ENCODE assay signal across 9 cellular contexts in the genomic region with DNA sequence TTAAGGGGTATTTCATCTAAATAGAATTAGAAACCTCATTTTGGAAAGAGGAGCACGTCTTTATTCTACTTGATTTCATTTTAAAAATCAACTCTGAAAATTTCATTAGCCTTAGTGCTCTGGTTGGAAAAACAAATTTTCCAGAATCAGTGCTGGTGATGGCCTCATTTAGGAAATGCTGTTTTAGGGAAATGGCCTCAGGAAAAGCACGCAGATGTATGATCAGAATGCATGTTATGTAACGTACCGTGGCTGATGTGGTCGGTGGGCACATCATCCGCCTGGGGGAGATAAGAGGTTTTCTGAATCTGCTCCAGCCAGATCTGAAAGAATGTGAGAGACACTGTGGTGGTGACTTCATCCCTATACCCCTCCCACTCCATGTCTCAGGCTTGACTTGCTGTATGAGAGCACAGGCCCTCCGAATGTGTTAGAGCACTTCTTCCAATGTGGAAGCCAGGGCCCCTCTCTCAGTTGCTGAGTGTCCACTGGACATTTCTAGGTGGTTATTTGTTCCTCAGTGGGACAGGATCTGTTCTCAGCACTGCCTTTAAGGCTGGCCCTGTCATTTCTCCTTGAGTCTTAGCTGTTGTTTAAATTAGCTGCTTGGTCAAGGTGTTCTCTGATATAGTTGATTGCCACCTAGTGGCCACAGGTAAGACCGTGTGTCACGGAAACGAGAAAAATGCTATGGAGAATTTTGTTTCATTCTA.
A peak's percentile ranks its signal among the peaks of the same experiment; 100 is the strongest.
DNase-seq lines count a peak whose midpoint lies in the region; ATAC-seq and TF ChIP-seq lines count a peak whose summit lies in the region.
"Had no signal": no experiment of that assay in that cellular context is flagged by ENCODE, and none has a peak within 500 bp of the region (broad histone marks: within the 10 kb centered on the region; RNA-seq: fewer than 3 reads in every experiment).

No MANE protein-coding gene starts in this region.

- POLR2A ChIA-PET in WTC11 (lab: Charles Lee) = interaction anchor here (0.7 to 1.0 kb wide), 2 partner anchors 9 to 96 kb away, joined by 3 to 4 read pairs; partner anchors contain the start of gene ARHGAP26

- peak; percentile 65 for ATAC-seq in HG02571 (IDR thresholded peaks at IDR 0.05; ENCODE audit: unreplicated experiment)
- ATAC-seq in WTC11 = peak; percentile 55

- TF ChIP-seq EP300 in suprapubic skin (IDR thresholded peaks at IDR 0.05) = no peak

- H3K4me3 ChIP-seq in mesodermal cell (ENCODE audit: extremely low read depth, insufficient read depth, low read length, poor library complexity, severe bottlenecking) (no peak overlapping the region), suprapubic skin (no peak overlapping the region)
- H3K4me3 ChIP-seq: skin epidermis had no signal

- peak overlapping the region; percentile 74 for H3K27ac Mint-ChIP-seq in WTC11

- H3K27me3 Mint-ChIP-seq in WTC11 (ENCODE audit: low read depth) = no peaks in the 10 kb centered on the region

- WGBS in mesodermal cell (ENCODE audit: insufficient coverage in 2 of 2), 2 experiments = 20 to 28% methylated on average over 4 to 9 of the region's 10 CpGs
- 58% methylated on average over 10 of the region's 10 CpGs for WGBS in suprapubic skin

- peak; percentile 84 for TF ChIP-seq CTCF in 22Rv1 (IDR thresholded peaks at IDR 0.05)
- peak; percentile 50 for TF ChIP-seq CTCF in WTC11 (IDR thresholded peaks at IDR 0.05)
- TF ChIP-seq CTCF in suprapubic skin (IDR thresholded peaks at IDR 0.05) = peak; percentile 49 to 65

- no peaks in the 10 kb centered on the region for H3K9me3 Mint-ChIP-seq in WTC11

- peaks cover 73% of the 10 kb centered on the region for H3K4me1 Mint-ChIP-seq in WTC11

- TF ChIP-seq POLR2A in suprapubic skin (IDR thresholded peaks at IDR 0.05) = no peak

- no peaks in the 10 kb centered on the region for H3K27me3 ChIP-seq in suprapubic skin

- CTCF ChIA-PET in WTC11 (lab: Charles Lee) = interaction anchor here (0.5 to 2.8 kb wide), 42 partner anchors 8 to 933 kb away, joined by 3 to 46 read pairs (median 6); partner anchors contain the start of gene ARHGAP26

- no peaks in the 10 kb centered on the region for H3K36me3 ChIP-seq in mesodermal cell (ENCODE audit: control insufficient read depth, insufficient read depth, low read length)
- no peaks in the 10 kb centered on the region for H3K36me3 ChIP-seq in suprapubic skin

- H3K27ac ChIP-seq in 22Rv1 (no peak overlapping the region), mesodermal cell (ENCODE audit: low read depth, low read length, severe bottlenecking) (peak overlapping the region; percentile 57), suprapubic skin (no peak overlapping the region)
- H3K27ac ChIP-seq: skin epidermis had no signal

- no peaks in the 10 kb centered on the region for H3K9me3 ChIP-seq in mesodermal cell (ENCODE audit: control insufficient read depth, low read length)
- H3K9me3 ChIP-seq in suprapubic skin = no peaks in the 10 kb centered on the region

- H3K4me1 ChIP-seq in mesodermal cell (ENCODE audit: control insufficient read depth, insufficient read depth, low read length, poor library complexity, severe bottlenecking) (peaks cover 10% of the 10 kb centered on the region), suprapubic skin (peaks cover 41% of the 10 kb centered on the region)

- H3K4me3 Mint-ChIP-seq in WTC11 = no peak overlapping the region

- no peaks in the 10 kb centered on the region for H3K36me3 Mint-ChIP-seq in WTC11

- DNase-seq in GM03348 (ENCODE audit: low spot score) = peak; percentile 58
- DNase-seq in NCI-H1092 treated with DMSO at 0.1 percent for 48 hours (lab: John Stamatoyannopoulos, UW) = peak; percentile 30
- no peak for DNase-seq in WTC11 (ENCODE audit: low spot score)
- peak; percentile 87 for DNase-seq in dermis blood vessel endothelial cell
- DNase-seq in suprapubic skin (ENCODE audit: low spot score in 2 of 2) = no peak

TF ChIP-seq in WTC11, 78 proteins besides CTCF, POLR2A, EP300 and RAD21:
- TF ChIP-seq ZNF425 (CRISPR knock-in tag; conservative IDR thresholded peaks at IDR 0.05) (no peak), AFF4 (CRISPR knock-in tag; IDR thresholded peaks at IDR 0.05; ENCODE audit: borderline replicate concordance) (no peak), ARID4B (CRISPR knock-in tag; IDR thresholded peaks at IDR 0.05; ENCODE audit: borderline replicate concordance) (no peak), SP1 (CRISPR knock-in tag; conservative IDR thresholded peaks at IDR 0.05) (0 out of 2 replicates have a peak, but pooled peaks have one; percentile 16)

Comparison
In these comparisons a context has a peak if more than half of its experiments do, and no peak if none do; other contexts are left out.
1. DNase-seq: peak in GM03348 (single experiment), NCI-H1092 treated with DMSO at 0.1 percent for 48 hours (single experiment) and dermis blood vessel endothelial cell (single experiment); none in WTC11 (single experiment) and suprapubic skin (0 of 2).
2. Peak in every context shown above with its lines, with median percentiles within 50 percentile points of each other: CTCF ChIP-seq.